ENCODE assay signal across 1 cellular context in genomic region chr4:8383016-8383415, GRCh38.
TF ChIP-seq lines count a peak whose summit lies in the region.

No MANE protein-coding gene starts in this region.

TF ChIP-seq in IMR-90, 13 proteins besides CTCF, POLR2A, EP300 and RAD21 (continued from another document):
- no peak for TF ChIP-seq USF2 (IDR thresholded peaks at IDR 0.05; ENCODE audit: low read depth, low read length)
- no peak for TF ChIP-seq ELK1 (IDR thresholded peaks at IDR 0.05; ENCODE audit: borderline replicate concordance, low read depth, low read length)
- TF ChIP-seq CEBPB (IDR thresholded peaks at IDR 0.05; ENCODE audit: low read depth, low read length): no peak
- TF ChIP-seq FOS (IDR thresholded peaks at IDR 0.05; ENCODE audit: low read depth, low read length): no peak
- TF ChIP-seq RFX5 (IDR thresholded peaks at IDR 0.05; ENCODE audit: low read depth, low read length): no peak
- no peak for TF ChIP-seq SMC3 (IDR thresholded peaks at IDR 0.05; ENCODE audit: low read depth, low read length)
